ENCODE assay signal across 18 cellular contexts in the genomic region with DNA sequence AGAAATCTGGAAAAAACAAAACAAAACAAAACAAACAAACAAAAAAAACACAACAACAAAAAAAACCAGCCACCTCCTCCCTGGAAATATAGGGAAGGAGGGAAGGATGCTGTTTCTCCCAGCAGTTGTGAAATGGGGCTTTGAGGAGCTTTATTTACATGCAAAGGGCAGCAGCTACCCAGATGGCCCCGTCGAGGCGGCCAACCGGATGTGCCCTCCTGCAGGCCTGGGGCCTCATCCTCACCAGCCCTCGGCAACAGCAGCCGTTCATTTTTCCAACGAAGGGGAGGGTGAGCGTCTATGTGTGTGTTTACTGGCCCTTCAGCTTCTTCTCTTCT. TPM values are rescaled to one million over a fixed set of nuclear protein-coding genes. Genes with fewer than 3 reads are reported as not detected.
DNase-seq lines count a peak whose midpoint lies in the region; FAIRE-seq and TF ChIP-seq lines count a peak whose summit lies in the region.
"Had no signal": no experiment of that assay in that cellular context is flagged by ENCODE, and none has a peak within 500 bp of the region (broad histone marks: within the 10 kb centered on the region; RNA-seq: fewer than 3 reads in every experiment).

No MANE protein-coding gene starts in this region.

- H3K4me1 ChIP-seq in ascending aorta, result peaks cover 18 to 32% of the 10 kb centered on the region in 2 donors
- H3K4me1 ChIP-seq: foreskin keratinocyte, thyroid gland had no signal

- H3K4me1 Mint-ChIP-seq in progenitor cell of endocrine pancreas (ENCODE audit: low read depth), result peaks cover 36% of the 10 kb centered on the region
- H3K4me1 Mint-ChIP-seq: naive B cell had no signal

- peak overlapping the region; percentile 51 for H3K27ac Mint-ChIP-seq in progenitor cell of endocrine pancreas
- H3K27ac Mint-ChIP-seq: naive B cell had no signal

- H3K27me3 Mint-ChIP-seq in progenitor cell of endocrine pancreas, result peaks cover 5% of the 10 kb centered on the region

- DNase-seq in H7, result peak; percentile 68
- DNase-seq in ascending aorta (ENCODE audit: low spot score in 2 of 2), result peak in 1 of 2 donors; percentile 49
- peak; percentile 46 for DNase-seq in iPS-NIHi7 (ENCODE audit: extremely low spot score)
- no peak for DNase-seq in progenitor cell of endocrine pancreas (ENCODE audit: low spot score, unreplicated experiment)
- DNase-seq in NCI-H2171 treated with DMSO at 0.1 percent for 48 hours (lab: John Stamatoyannopoulos, UW), result no peak
- no peak for DNase-seq in dermis blood vessel endothelial cell
- DNase-seq in DMS153 treated with DMSO at 0.1 percent for 48 hours (lab: John Stamatoyannopoulos, UW; ENCODE audit: unreplicated experiment), result no peak
- DNase-seq in D721Med (ENCODE audit: insufficient read length, low spot score), result no peak
- DNase-seq: AML-193, foreskin keratinocyte, GDM1, naive B cell, NCI-H2029 treated with DMSO at 0.1 percent for 48 hours, NCI-H526, T-helper 9 cell, thyroid gland had no signal

- H3K36me3 ChIP-seq in H7 (replicated peaks; ENCODE audit: control insufficient read depth, insufficient read depth, low read length), result no peaks in the 10 kb centered on the region
- H3K36me3 ChIP-seq in ascending aorta, result no peaks in the 10 kb centered on the region
- H3K36me3 ChIP-seq: thyroid gland had no signal

- H3K36me3 Mint-ChIP-seq in progenitor cell of endocrine pancreas (ENCODE audit: insufficient read depth), result no peaks in the 10 kb centered on the region
- H3K36me3 Mint-ChIP-seq: naive B cell had no signal

- no peaks in the 10 kb centered on the region for H3K9me3 ChIP-seq in ascending aorta
- H3K9me3 ChIP-seq: thyroid gland had no signal

- FAIRE-seq in D721Med (lab: Jason Lieb, UNC), result no peak
- FAIRE-seq: GM12878 had no signal

- H3K9me3 Mint-ChIP-seq in progenitor cell of endocrine pancreas (ENCODE audit: low read depth), result no peaks in the 10 kb centered on the region
- H3K9me3 Mint-ChIP-seq: IgD-negative memory B cell, naive B cell had no signal

- H3K4me3 ChIP-seq in H7 (ENCODE audit: insufficient read depth, low read depth, low read length) (no peak overlapping the region), ascending aorta (no peak overlapping the region)
- H3K4me3 ChIP-seq: GM12878, thyroid gland had no signal

- H3K27me3 ChIP-seq in H7 (ENCODE audit: control insufficient read depth, insufficient read depth, low read length), result no peaks in the 10 kb centered on the region
- no peaks in the 10 kb centered on the region for H3K27me3 ChIP-seq in ascending aorta
- H3K27me3 ChIP-seq: thyroid gland had no signal

- H3K27ac ChIP-seq in ascending aorta, result peak overlapping the region; percentile 30 to 44
- H3K27ac ChIP-seq: foreskin keratinocyte, thyroid gland had no signal

- no peak overlapping the region for H3K4me3 Mint-ChIP-seq in progenitor cell of endocrine pancreas (ENCODE audit: low read depth)
- H3K4me3 Mint-ChIP-seq: IgD-negative memory B cell, naive B cell had no signal

- TF ChIP-seq CTCF in ascending aorta (IDR thresholded peaks at IDR 0.05), result no peak
- TF ChIP-seq CTCF in progenitor cell of endocrine pancreas (IDR thresholded peaks at IDR 0.05; ENCODE audit: unreplicated experiment), result no peak
- TF ChIP-seq CTCF in D721Med (IDR thresholded peaks at IDR 0.05; ENCODE audit: insufficient read depth, missing control alignments), result no peak

- intact Hi-C loops in ascending aorta (cut with DNase I), result no loop called here

RNA-seq across cellular contexts. Expression of gene FAM50B, which starts 56.6 kb away (rescaled TPM):
- 3.5 and 4.0 TPM in 2 replicates for total RNA-seq in H7 (2014; rRNA removed; shearing (Covaris generic))
- total RNA-seq in ascending aorta (8.1 TPM), progenitor cell of endocrine pancreas (2.8 and 3.2 TPM in 2 replicates), dermis blood vessel endothelial cell (8.6 and 10.0 TPM in 2 replicates)

Comparison
In these comparisons a context has a peak if more than half of its experiments do, and no peak if none do; other contexts are left out.
1. DNase-seq: peak in H7 (single experiment) and iPS-NIHi7 (single experiment); none in progenitor cell of endocrine pancreas (single experiment), NCI-H2171 treated with DMSO at 0.1 percent for 48 hours (single experiment), dermis blood vessel endothelial cell (single experiment), DMS153 treated with DMSO at 0.1 percent for 48 hours (single experiment) and D721Med (single experiment).